ENCODE assay signal across 17 cellular contexts in the genomic region with DNA sequence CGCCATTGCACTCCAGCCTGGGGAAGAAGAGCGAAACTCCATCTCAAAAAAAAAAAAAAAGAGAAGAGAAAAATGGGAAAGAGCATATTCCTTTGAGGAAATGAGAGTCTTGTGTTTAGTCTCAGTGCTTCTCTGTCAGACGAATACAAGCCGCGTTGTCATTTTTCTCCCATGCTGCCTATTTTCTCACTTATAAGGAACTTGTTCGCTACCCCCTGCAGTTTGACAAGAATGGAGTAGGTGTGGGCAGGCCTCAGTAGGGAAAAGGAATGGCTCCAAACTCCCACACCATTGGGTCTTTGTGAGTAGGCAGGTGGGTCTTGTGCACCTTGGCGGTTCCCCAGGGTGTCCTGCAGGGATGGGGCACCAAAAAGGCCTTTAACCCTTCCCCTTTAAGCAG. TPM values are rescaled to one million over a fixed set of nuclear protein-coding genes. Genes with fewer than 3 reads are reported as not detected.
DNase-seq lines count a peak whose midpoint lies in the region; ATAC-seq and TF ChIP-seq lines count a peak whose summit lies in the region.
"Had no signal": no experiment of that assay in that cellular context is flagged by ENCODE, and none has a peak within 500 bp of the region (broad histone marks: within the 10 kb centered on the region; RNA-seq: fewer than 3 reads in every experiment).

No MANE protein-coding gene starts in this region.

- H3K79me2 ChIP-seq in SU-DHL-6 (ENCODE audit: insufficient read depth, low read length) = no peaks in the 10 kb centered on the region

- peak overlapping the region; percentile 24 for H3K4me2 ChIP-seq in SU-DHL-6 (ENCODE audit: low read depth, low read length, poor library complexity, severe bottlenecking)

- H3K9me3 ChIP-seq in SU-DHL-6 (ENCODE audit: insufficient read depth, low read length) = no peaks in the 10 kb centered on the region
- H3K9me3 ChIP-seq: vagina had no signal

- H3K27ac Mint-ChIP-seq in stimulated activated naive CD8-positive, alpha-beta T cell treated with anti-CD3 and anti-CD28 coated beads, Interleukin-15, amount 100 ng/mL, for 72 hours = no peak overlapping the region
- peak overlapping the region in 5 of 6 donors; percentile 88 to 99 (median 92) for H3K27ac Mint-ChIP-seq in naive B cell
- H3K27ac Mint-ChIP-seq: stimulated activated effector memory CD8-positive, alpha-beta T cell treated with anti-CD3 and anti-CD28 coated beads, Interleukin-12 subunit alpha, Interleukin-12 subunit beta, amount 100 ng/mL, for 72 hours had no signal

- H3K4me1 Mint-ChIP-seq in stimulated activated naive CD8-positive, alpha-beta T cell treated with anti-CD3 and anti-CD28 coated beads, Interleukin-15, amount 100 ng/mL, for 72 hours = peaks cover 29% of the 10 kb centered on the region
- peaks cover 42 to 59% (median 57%) of the 10 kb centered on the region in 3 donors for H3K4me1 Mint-ChIP-seq in naive B cell

- H4K20me1 ChIP-seq in SU-DHL-6 (ENCODE audit: low read depth, low read length) = no peaks in the 10 kb centered on the region

- H3K9ac ChIP-seq in SU-DHL-6 (ENCODE audit: low read length) = no peak overlapping the region

- TF ChIP-seq CTCF in SU-DHL-6 (IDR thresholded peaks at IDR 0.05; ENCODE audit: insufficient read depth, low read length, poor library complexity, severe bottlenecking) = no peak

- H2AFZ ChIP-seq in SU-DHL-6 (ENCODE audit: low read depth, low read length, severe bottlenecking) = no peak overlapping the region

- H3K9me2 ChIP-seq in SU-DHL-6 (replicated peaks; ENCODE audit: insufficient read depth, low read length) = no peaks in the 10 kb centered on the region

- H3K27ac ChIP-seq in SU-DHL-6 (ENCODE audit: low read depth, low read length) = peak overlapping the region; percentile 17; the same call in 1 of the 2 replicates
- H3K27ac ChIP-seq: vagina had no signal

- H3K4me3 ChIP-seq in SU-DHL-6 (ENCODE audit: insufficient read depth, low read length, poor library complexity, severe bottlenecking) = no peak overlapping the region
- H3K4me3 ChIP-seq: vagina had no signal

- ATAC-seq in stimulated activated naive CD8-positive, alpha-beta T cell treated with anti-CD3 and anti-CD28 coated beads, Interleukin-15, amount 100 ng/mL, for 72 hours = peak; percentile 30
- no peak for ATAC-seq in stimulated activated naive CD8-positive, alpha-beta T cell treated with anti-CD3 and anti-CD28 coated beads, Interleukin-15, Interleukin-2, amounts not matched to agents 100 U/mL and 50 U/mL, for 24 hours
- ATAC-seq in naive B cell (ENCODE audit: low read depth in 2 of 2) (no peak), HG03196 (IDR thresholded peaks at IDR 0.05; ENCODE audit: unreplicated experiment) (no peak)
- ATAC-seq: stimulated activated effector memory CD8-positive, alpha-beta T cell treated with anti-CD3 and anti-CD28 coated beads, Interleukin-12 subunit alpha, Interleukin-12 subunit beta, amount 100 ng/mL, for 72 hours had no signal

- no peaks in the 10 kb centered on the region for H3K36me3 ChIP-seq in SU-DHL-6 (ENCODE audit: low read length)
- H3K36me3 ChIP-seq: vagina had no signal

- no peaks in the 10 kb centered on the region for H3K27me3 ChIP-seq in SU-DHL-6 (ENCODE audit: low read length)
- H3K27me3 ChIP-seq: vagina had no signal

- H3K36me3 Mint-ChIP-seq in naive B cell = no peaks in the 10 kb centered on the region

- H3K4me3 Mint-ChIP-seq in stimulated activated naive CD8-positive, alpha-beta T cell treated with anti-CD3 and anti-CD28 coated beads, Interleukin-15, amount 100 ng/mL, for 72 hours = no peak overlapping the region
- H3K4me3 Mint-ChIP-seq in naive B cell = peak overlapping the region in 6 of 8 donors; percentile 18 to 79 (median 70)
- H3K4me3 Mint-ChIP-seq: stimulated activated effector memory CD8-positive, alpha-beta T cell treated with anti-CD3 and anti-CD28 coated beads, Interleukin-12 subunit alpha, Interleukin-12 subunit beta, amount 100 ng/mL, for 72 hours had no signal

- no peaks in the 10 kb centered on the region for H3K27me3 Mint-ChIP-seq in stimulated activated naive CD8-positive, alpha-beta T cell treated with anti-CD3 and anti-CD28 coated beads, Interleukin-15, amount 100 ng/mL, for 72 hours
- H3K27me3 Mint-ChIP-seq in naive B cell = no peaks in the 10 kb centered on the region
- H3K27me3 Mint-ChIP-seq: T-cell had no signal

- H3F3A ChIP-seq in SU-DHL-6 (ENCODE audit: insufficient read depth) = 0 out of 2 replicates have a peak, but pooled peaks cover 4% of the 10 kb centered on the region

- no peak for DNase-seq in stimulated activated naive CD8-positive, alpha-beta T cell treated with anti-CD3 and anti-CD28 coated beads, Interleukin-15, amount 100 ng/mL, for 72 hours
- DNase-seq in stimulated activated naive CD8-positive, alpha-beta T cell treated with anti-CD3 and anti-CD28 coated beads, Interleukin-15, Interleukin-2, amounts not matched to agents 100 U/mL and 50 U/mL, for 24 hours = no peak
- DNase-seq in naive B cell (no peak), GOT3 (lab: John Stamatoyannopoulos, UW) (no peak), HCEC 1CT (no peak), NCI-H1417 treated with DMSO at 0.1 percent for 48 hours (lab: John Stamatoyannopoulos, UW) (no peak)
- DNase-seq: activated CD4-positive, CD25-positive, alpha-beta regulatory T cell; aorta; Calu3; foreskin melanocyte; NCI-H1930; NCI-H510A treated with DMSO at 0.1 percent for 48 hours had no signal

- H3K9me3 Mint-ChIP-seq in stimulated activated naive CD8-positive, alpha-beta T cell treated with anti-CD3 and anti-CD28 coated beads, Interleukin-15, amount 100 ng/mL, for 72 hours = no peaks in the 10 kb centered on the region
- no peaks in the 10 kb centered on the region for H3K9me3 Mint-ChIP-seq in naive B cell
- H3K9me3 Mint-ChIP-seq: stimulated activated effector memory CD8-positive, alpha-beta T cell treated with anti-CD3 and anti-CD28 coated beads, Interleukin-12 subunit alpha, Interleukin-12 subunit beta, amount 100 ng/mL, for 72 hours; T-cell had no signal

RNA-seq across cellular contexts. Expression of a gene that starts 6.5 kb away (rescaled TPM):
- 10 to 100 TPM; 49.4 to 92.1 (median 65.5) TPM for polyA plus RNA-seq in naive B cell (ENCODE audit: low read depth in 6 of 6)

Comparison
In these comparisons a context has a peak if more than half of its experiments do, and no peak if none do; other contexts are left out.
1. H3K27ac Mint-ChIP-seq: peak in naive B cell (5 of 6); none in stimulated activated naive CD8-positive, alpha-beta T cell treated with anti-CD3 and anti-CD28 coated beads, Interleukin-15, amount 100 ng/mL, for 72 hours (0 of 2).
2. H3K4me3 Mint-ChIP-seq: peak in naive B cell (6 of 8); none in stimulated activated naive CD8-positive, alpha-beta T cell treated with anti-CD3 and anti-CD28 coated beads, Interleukin-15, amount 100 ng/mL, for 72 hours (0 of 2).